Comparison of ENCODE assay signal across 10 cellular contexts in the genomic region with DNA sequence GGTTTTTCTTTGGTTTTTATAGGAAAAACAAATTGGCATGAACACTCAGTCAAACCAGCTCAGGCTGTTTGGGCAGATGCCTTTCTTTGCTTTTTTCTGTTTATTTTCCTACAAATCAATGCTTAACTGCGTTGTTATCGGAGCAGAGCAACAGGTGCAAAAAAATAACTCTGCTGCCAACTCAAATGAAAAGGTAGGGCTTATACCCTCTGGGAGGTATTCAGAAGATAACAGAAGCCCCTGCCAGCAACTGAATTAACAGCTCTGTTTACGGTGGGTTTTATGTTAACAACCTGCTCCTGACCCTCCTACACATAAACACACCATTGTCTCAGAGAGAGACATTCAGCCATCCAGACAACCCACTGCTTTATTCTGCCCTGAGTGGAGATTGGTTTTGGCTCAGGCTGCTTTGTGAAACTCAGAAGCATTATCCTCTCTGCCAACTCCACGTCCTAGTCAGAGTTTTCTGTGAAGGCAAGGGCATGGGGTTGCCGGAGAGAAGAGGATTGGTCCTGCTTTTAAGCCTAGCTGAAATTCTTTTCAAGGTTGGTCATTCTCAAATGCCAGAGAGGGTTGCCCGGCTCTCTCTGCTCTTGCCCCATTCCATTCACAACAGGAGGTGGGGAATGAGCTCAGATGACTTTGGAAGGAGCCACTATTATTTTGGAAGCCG. TPM values are rescaled to one million over a fixed set of nuclear protein-coding genes. Genes with fewer than 3 reads are reported as not detected.
DNase-seq lines count a peak whose midpoint lies in the region; ATAC-seq and TF ChIP-seq lines count a peak whose summit lies in the region.
"Had no signal": no experiment of that assay in that cellular context is flagged by ENCODE, and none has a peak within 500 bp of the region (broad histone marks: within the 10 kb centered on the region; RNA-seq: fewer than 3 reads in every experiment).

No MANE protein-coding gene starts in this region.

- H3K4me1 ChIP-seq in suprapubic skin: peaks cover 41% of the 10 kb centered on the region
- H3K4me1 ChIP-seq in CD8-positive, alpha-beta memory T cell (ENCODE audit: insufficient read depth, low read length): peaks cover 16% of the 10 kb centered on the region

- no peaks in the 10 kb centered on the region for H3K36me3 Mint-ChIP-seq in activated T-helper 17 cell treated with anti-CD3 and anti-CD28 coated beads, Interleukin-2, amount 50 U/mL, for 72 hours (ENCODE audit: low read depth)
- peaks cover 0 to 5% (median 0%) of the 10 kb centered on the region in 3 donors for H3K36me3 Mint-ChIP-seq in CD8-positive, alpha-beta memory T cell

- no peak for TF ChIP-seq POLR2A in suprapubic skin (IDR thresholded peaks at IDR 0.05)

- POLR2A ChIA-PET in CD8-positive, alpha-beta memory T cell (lab: Charles Lee): no interaction called here

- DNase-seq in NCI-H1105 (lab: John Stamatoyannopoulos, UW): peak; percentile 86
- peak; percentile 72 for DNase-seq in astrocyte of the hippocampus (ENCODE audit: low read depth, low spot score)
- DNase-seq in left kidney (ENCODE audit: low read depth, low spot score): peak; percentile 43
- no peak for DNase-seq in suprapubic skin (ENCODE audit: low spot score in 2 of 2)
- no peak for DNase-seq in stimulated activated naive CD4-positive, alpha-beta T cell (lab: John Stamatoyannopoulos, UW)
- no peak for DNase-seq in CD8-positive, alpha-beta memory T cell
- DNase-seq: NCI-H82 had no signal

- WGBS in suprapubic skin: 40% methylated on average over 5 of the region's 7 CpGs

- no peak overlapping the region for H3K4me3 ChIP-seq in suprapubic skin
- no peak overlapping the region for H3K4me3 ChIP-seq in CD8-positive, alpha-beta memory T cell (ENCODE audit: low read length)
- H3K4me3 ChIP-seq: skin epidermis had no signal

- H3K9me3 Mint-ChIP-seq in activated T-helper 17 cell treated with anti-CD3 and anti-CD28 coated beads, Interleukin-2, amount 50 U/mL, for 72 hours: no peaks in the 10 kb centered on the region
- no peaks in the 10 kb centered on the region for H3K9me3 Mint-ChIP-seq in CD8-positive, alpha-beta memory T cell

- no peak overlapping the region for H3K27ac Mint-ChIP-seq in activated T-helper 17 cell treated with anti-CD3 and anti-CD28 coated beads, Interleukin-2, amount 50 U/mL, for 72 hours
- no peak overlapping the region for H3K27ac Mint-ChIP-seq in CD8-positive, alpha-beta memory T cell

- no peaks in the 10 kb centered on the region for H3K9me3 ChIP-seq in suprapubic skin
- H3K9me3 ChIP-seq in CD8-positive, alpha-beta memory T cell (ENCODE audit: low read length): no peaks in the 10 kb centered on the region

- TF ChIP-seq CTCF in suprapubic skin (IDR thresholded peaks at IDR 0.05): no peak

- no peak overlapping the region for H3K4me3 Mint-ChIP-seq in activated T-helper 17 cell treated with anti-CD3 and anti-CD28 coated beads, Interleukin-2, amount 50 U/mL, for 72 hours
- no peak overlapping the region for H3K4me3 Mint-ChIP-seq in CD8-positive, alpha-beta memory T cell

- no peaks in the 10 kb centered on the region for H3K27me3 ChIP-seq in suprapubic skin
- H3K27me3 ChIP-seq in CD8-positive, alpha-beta memory T cell (ENCODE audit: insufficient read depth, low read length, poor library complexity, severe bottlenecking): no peaks in the 10 kb centered on the region

- H3K4me1 Mint-ChIP-seq in activated T-helper 17 cell treated with anti-CD3 and anti-CD28 coated beads, Interleukin-2, amount 50 U/mL, for 72 hours: peaks cover 13% of the 10 kb centered on the region
- H3K4me1 Mint-ChIP-seq in CD8-positive, alpha-beta memory T cell: peaks cover 9 to 20% (median 20%) of the 10 kb centered on the region in 3 donors

- CTCF ChIA-PET in CD8-positive, alpha-beta memory T cell (lab: Charles Lee): interaction anchor here (0.6 kb wide), 1 partner anchor 1364 kb away, joined by 3 read pairs; no protein-coding TSS in a partner anchor

- peak overlapping the region; percentile 63 for H3K27ac ChIP-seq in suprapubic skin
- H3K27ac ChIP-seq in CD8-positive, alpha-beta memory T cell (ENCODE audit: low read depth, low read length): no peak overlapping the region

- no peak for ATAC-seq in HG03469 (IDR thresholded peaks at IDR 0.05; ENCODE audit: unreplicated experiment)
- no peak for ATAC-seq in activated T-helper 17 cell treated with anti-CD3 and anti-CD28 coated beads, Interleukin-2, amount 50 U/mL, for 72 hours (replicated peaks)

- no peak for TF ChIP-seq EP300 in suprapubic skin (IDR thresholded peaks at IDR 0.05)

- H3K36me3 ChIP-seq in suprapubic skin: no peaks in the 10 kb centered on the region
- no peaks in the 10 kb centered on the region for H3K36me3 ChIP-seq in CD8-positive, alpha-beta memory T cell (ENCODE audit: insufficient read depth, low read length)

- H3K27me3 Mint-ChIP-seq in activated T-helper 17 cell treated with anti-CD3 and anti-CD28 coated beads, Interleukin-2, amount 50 U/mL, for 72 hours: peaks cover 8% of the 10 kb centered on the region
- no peaks in the 10 kb centered on the region for H3K27me3 Mint-ChIP-seq in CD8-positive, alpha-beta memory T cell

RNA-seq across cellular contexts. Expression of gene EHF, which starts 11.3 kb away (rescaled TPM):
- 100 to 1,000 TPM in 3 of 4 donors, 10 to 100 TPM in 1; 99.2 to 138 (median 118) TPM for total RNA-seq in suprapubic skin
- total RNA-seq in activated T-helper 17 cell treated with anti-CD3 and anti-CD28 coated beads, Interleukin-2, amount 50 U/mL, for 72 hours: under 1 TPM in 1 of 2 donors, not detected in 1; 0.35 TPM
- under 1 TPM; 0.20 to 0.58 TPM for total RNA-seq in CD8-positive, alpha-beta memory T cell
- not detected for polyA plus RNA-seq in CD8-positive, alpha-beta memory T cell

Comparison
In these comparisons a context has a peak if more than half of its experiments do, and no peak if none do; other contexts are left out.
1. DNase-seq: peak in NCI-H1105 (single experiment), astrocyte of the hippocampus (single experiment) and left kidney (single experiment); none in suprapubic skin (0 of 2), stimulated activated naive CD4-positive, alpha-beta T cell (0 of 6) and CD8-positive, alpha-beta memory T cell (0 of 5).
2. RNA of gene EHF, which starts 11.3 kb away (total RNA-seq): 99.2 to 138 TPM in suprapubic skin; 0.20 to 0.58 TPM in CD8-positive, alpha-beta memory T cell and 0.35 TPM in activated T-helper 17 cell treated with anti-CD3 and anti-CD28 coated beads, Interleukin-2, amount 50 U/mL, for 72 hours; every median in the first group is over 10 times any median in the second.